Comparison of ENCODE assay signal across 1 cellular context in genomic region chr20:19828233-19828632, GRCh38.
A peak's percentile ranks its signal among the peaks of the same experiment; 100 is the strongest.
TF ChIP-seq lines count a peak whose summit lies in the region.

No MANE protein-coding gene starts in this region.

TF ChIP-seq in GM12878, 131 proteins besides CTCF, POLR2A, EP300 and RAD21 (continued from another document):
- TF ChIP-seq ZBTB4 (CRISPR knock-in tag; IDR thresholded peaks at IDR 0.05): no peak
- no peak for TF ChIP-seq HCFC1 (IDR thresholded peaks at IDR 0.05; ENCODE audit: low read length)
- no peak for TF ChIP-seq NKRF (conservative IDR thresholded peaks at IDR 0.05)
- TF ChIP-seq MTA2 (IDR thresholded peaks at IDR 0.05; ENCODE audit: low read depth): peak; percentile 69
- TF ChIP-seq EED (IDR thresholded peaks at IDR 0.05; ENCODE audit: low read depth): peak; percentile 84
- peak; percentile 86 for TF ChIP-seq TCF3 (IDR thresholded peaks at IDR 0.05; ENCODE audit: borderline replicate concordance, insufficient read depth, low read depth, low read length)
- TF ChIP-seq JUNB (IDR thresholded peaks at IDR 0.05): peak; percentile 78
- TF ChIP-seq ZNF384 (IDR thresholded peaks at IDR 0.05; ENCODE audit: borderline replicate concordance, low read depth, low read length): no peak
- peak; percentile 91 for TF ChIP-seq SPI1 (IDR thresholded peaks at IDR 0.05; ENCODE audit: borderline replicate concordance, insufficient read depth, low read depth, low read length)
- TF ChIP-seq EGR1 (IDR thresholded peaks at IDR 0.05; ENCODE audit: borderline replicate concordance in 1 of 2, low read depth in 2 of 2, low read length in 2 of 2): peak in 1 of 2 experiments; percentile 85; a peak in 1 of 3 replicates
- peak; percentile 18; the same call in 1 of the 2 replicates for TF ChIP-seq SMC3 (IDR thresholded peaks at IDR 0.05; ENCODE audit: borderline replicate concordance, low read length)
- peak; percentile 90 for TF ChIP-seq NFIC (IDR thresholded peaks at IDR 0.05; ENCODE audit: low read depth, low read length)
- no peak for TF ChIP-seq WRNIP1 (IDR thresholded peaks at IDR 0.05; ENCODE audit: borderline replicate concordance, low read depth, low read length)
- 0 out of 2 replicates have a peak, but pooled peaks have one; percentile 15 for TF ChIP-seq CREB1 (IDR thresholded peaks at IDR 0.05; ENCODE audit: low read depth)
- peak; percentile 93 for TF ChIP-seq RUNX3 (IDR thresholded peaks at IDR 0.05; ENCODE audit: low read length)
- peak; percentile 70 for TF ChIP-seq SKIL (IDR thresholded peaks at IDR 0.05; ENCODE audit: low read depth, poor library complexity, severe bottlenecking)
- TF ChIP-seq PAX5 (IDR thresholded peaks at IDR 0.05; ENCODE audit: borderline replicate concordance, low read depth, low read length): peak; percentile 48; the same call in 1 of the 2 replicates
- TF ChIP-seq ZNF217 (IDR thresholded peaks at IDR 0.05): 0 out of 2 replicates have a peak, but pooled peaks have one; percentile 36
- no peak; the same call in 1 of the 2 replicates for TF ChIP-seq PML (IDR thresholded peaks at IDR 0.05; ENCODE audit: low read length)
- TF ChIP-seq RB1 (IDR thresholded peaks at IDR 0.05; ENCODE audit: borderline replicate concordance): no peak
- no peak for TF ChIP-seq JUND (IDR thresholded peaks at IDR 0.05; ENCODE audit: low read depth, low read length)
- no peak for TF ChIP-seq NFYA (IDR thresholded peaks at IDR 0.05; ENCODE audit: borderline replicate concordance, low read depth, low read length)
- peak in 1 of 2 experiments; percentile 77 for TF ChIP-seq IKZF2 (IDR thresholded peaks at IDR 0.05)
- peak; percentile 74; the same call in 1 of the 2 replicates for TF ChIP-seq FOXM1 (IDR thresholded peaks at IDR 0.05; ENCODE audit: low read depth, low read length)
- peak; percentile 58 for TF ChIP-seq ATF2 (IDR thresholded peaks at IDR 0.05; ENCODE audit: low read length)
- TF ChIP-seq TCF7 (IDR thresholded peaks at IDR 0.05; ENCODE audit: borderline replicate concordance): peak; percentile 46; the same call in 1 of the 2 replicates
- TF ChIP-seq MEF2A (IDR thresholded peaks at IDR 0.05; ENCODE audit: insufficient read depth, low read depth, low read length): peak; percentile 57; the same call in 1 of the 2 replicates
- TF ChIP-seq CEBPB (IDR thresholded peaks at IDR 0.05; ENCODE audit: borderline replicate concordance in 1 of 2, low read depth in 2 of 2, low read length in 2 of 2): peak in 1 of 2 experiments; percentile 51; a peak in 1 of 4 replicates
- no peak for TF ChIP-seq LARP7 (IDR thresholded peaks at IDR 0.05)
- no peak for TF ChIP-seq FOS (IDR thresholded peaks at IDR 0.05; ENCODE audit: borderline replicate concordance, extremely low read depth, insufficient read length)
- TF ChIP-seq MEF2B (IDR thresholded peaks at IDR 0.05; ENCODE audit: partially characterized antibody, poor library complexity, severe bottlenecking): peak; percentile 46
- peak; percentile 80 to 100; a peak in 3 of 4 replicates for TF ChIP-seq ETV6 (conservative IDR thresholded peaks at IDR 0.05 in 1 of 2, IDR thresholded peaks at IDR 0.05 in 1 of 2; ENCODE audit: borderline replicate concordance in 1 of 2, low read depth in 1 of 2)
- peak; percentile 75 for TF ChIP-seq IRF4 (IDR thresholded peaks at IDR 0.05; ENCODE audit: low read depth, low read length)
- TF ChIP-seq SUZ12 (IDR thresholded peaks at IDR 0.05; ENCODE audit: unreplicated experiment): no peak
- peak; percentile 96 for TF ChIP-seq IKZF1 (conservative IDR thresholded peaks at IDR 0.05)
- peak; percentile 35; the same call in 1 of the 2 replicates for TF ChIP-seq PKNOX1 (IDR thresholded peaks at IDR 0.05)
- TF ChIP-seq BHLHE40 (IDR thresholded peaks at IDR 0.05; ENCODE audit: borderline replicate concordance in 1 of 2, low read depth in 2 of 2, low read length in 1 of 2): peak in 1 of 2 experiments; percentile 36; a peak in 1 of 4 replicates
